Comparison of ENCODE assay signal across 1 cellular context in genomic region chr3:123447416-123447748, GRCh38.
TF ChIP-seq lines count a peak whose summit lies in the region.

No MANE protein-coding gene starts in this region.

TF ChIP-seq in GM23338, 12 proteins besides CTCF, POLR2A, EP300 and RAD21 (continued from another document):
- TF ChIP-seq, protein P1, sequence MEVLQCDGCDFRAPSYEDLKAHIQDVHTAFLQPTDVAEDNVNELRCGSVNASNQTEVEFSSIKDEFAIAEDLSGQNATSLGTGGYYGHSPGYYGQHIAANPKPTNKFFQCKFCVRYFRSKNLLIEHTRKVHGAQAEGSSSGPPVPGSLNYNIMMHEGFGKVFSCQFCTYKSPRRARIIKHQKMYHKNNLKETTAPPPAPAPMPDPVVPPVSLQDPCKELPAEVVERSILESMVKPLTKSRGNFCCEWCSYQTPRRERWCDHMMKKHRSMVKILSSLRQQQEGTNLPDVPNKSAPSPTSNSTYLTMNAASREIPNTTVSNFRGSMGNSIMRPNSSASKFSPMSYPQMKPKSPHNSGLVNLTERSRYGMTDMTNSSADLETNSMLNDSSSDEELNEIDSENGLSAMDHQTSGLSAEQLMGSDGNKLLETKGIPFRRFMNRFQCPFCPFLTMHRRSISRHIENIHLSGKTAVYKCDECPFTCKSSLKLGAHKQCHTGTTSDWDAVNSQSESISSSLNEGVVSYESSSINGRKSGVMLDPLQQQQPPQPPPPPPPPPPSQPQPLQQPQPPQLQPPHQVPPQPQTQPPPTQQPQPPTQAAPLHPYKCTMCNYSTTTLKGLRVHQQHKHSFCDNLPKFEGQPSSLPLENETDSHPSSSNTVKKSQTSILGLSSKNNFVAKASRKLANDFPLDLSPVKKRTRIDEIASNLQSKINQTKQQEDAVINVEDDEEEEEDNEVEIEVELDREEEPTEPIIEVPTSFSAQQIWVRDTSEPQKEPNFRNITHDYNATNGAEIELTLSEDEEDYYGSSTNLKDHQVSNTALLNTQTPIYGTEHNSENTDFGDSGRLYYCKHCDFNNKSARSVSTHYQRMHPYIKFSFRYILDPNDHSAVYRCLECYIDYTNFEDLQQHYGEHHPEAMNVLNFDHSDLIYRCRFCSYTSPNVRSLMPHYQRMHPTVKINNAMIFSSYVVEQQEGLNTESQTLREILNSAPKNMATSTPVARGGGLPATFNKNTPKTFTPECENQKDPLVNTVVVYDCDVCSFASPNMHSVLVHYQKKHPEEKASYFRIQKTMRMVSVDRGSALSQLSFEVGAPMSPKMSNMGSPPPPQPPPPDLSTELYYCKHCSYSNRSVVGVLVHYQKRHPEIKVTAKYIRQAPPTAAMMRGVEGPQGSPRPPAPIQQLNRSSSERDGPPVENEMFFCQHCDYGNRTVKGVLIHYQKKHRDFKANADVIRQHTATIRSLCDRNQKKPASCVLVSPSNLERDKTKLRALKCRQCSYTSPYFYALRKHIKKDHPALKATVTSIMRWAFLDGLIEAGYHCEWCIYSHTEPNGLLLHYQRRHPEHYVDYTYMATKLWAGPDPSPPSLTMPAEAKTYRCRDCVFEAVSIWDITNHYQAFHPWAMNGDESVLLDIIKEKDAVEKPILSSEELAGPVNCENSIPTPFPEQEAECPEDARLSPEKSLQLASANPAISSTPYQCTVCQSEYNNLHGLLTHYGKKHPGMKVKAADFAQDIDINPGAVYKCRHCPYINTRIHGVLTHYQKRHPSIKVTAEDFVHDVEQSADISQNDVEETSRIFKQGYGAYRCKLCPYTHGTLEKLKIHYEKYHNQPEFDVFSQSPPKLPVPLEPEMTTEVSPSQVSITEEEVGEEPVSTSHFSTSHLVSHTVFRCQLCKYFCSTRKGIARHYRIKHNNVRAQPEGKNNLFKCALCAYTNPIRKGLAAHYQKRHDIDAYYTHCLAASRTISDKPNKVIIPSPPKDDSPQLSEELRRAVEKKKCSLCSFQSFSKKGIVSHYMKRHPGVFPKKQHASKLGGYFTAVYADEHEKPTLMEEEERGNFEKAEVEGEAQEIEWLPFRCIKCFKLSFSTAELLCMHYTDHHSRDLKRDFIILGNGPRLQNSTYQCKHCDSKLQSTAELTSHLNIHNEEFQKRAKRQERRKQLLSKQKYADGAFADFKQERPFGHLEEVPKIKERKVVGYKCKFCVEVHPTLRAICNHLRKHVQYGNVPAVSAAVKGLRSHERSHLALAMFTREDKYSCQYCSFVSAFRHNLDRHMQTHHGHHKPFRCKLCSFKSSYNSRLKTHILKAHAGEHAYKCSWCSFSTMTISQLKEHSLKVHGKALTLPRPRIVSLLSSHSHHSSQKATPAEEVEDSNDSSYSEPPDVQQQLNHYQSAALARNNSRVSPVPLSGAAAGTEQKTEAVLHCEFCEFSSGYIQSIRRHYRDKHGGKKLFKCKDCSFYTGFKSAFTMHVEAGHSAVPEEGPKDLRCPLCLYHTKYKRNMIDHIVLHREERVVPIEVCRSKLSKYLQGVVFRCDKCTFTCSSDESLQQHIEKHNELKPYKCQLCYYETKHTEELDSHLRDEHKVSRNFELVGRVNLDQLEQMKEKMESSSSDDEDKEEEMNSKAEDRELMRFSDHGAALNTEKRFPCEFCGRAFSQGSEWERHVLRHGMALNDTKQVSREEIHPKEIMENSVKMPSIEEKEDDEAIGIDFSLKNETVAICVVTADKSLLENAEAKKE (CRISPR knock-in tag; IDR thresholded peaks at IDR 0.05) = no peak
- TF ChIP-seq POLR2AphosphoS5 (IDR thresholded peaks at IDR 0.05; ENCODE audit: low read depth) (no peak), STAT1 (IDR thresholded peaks at IDR 0.05; ENCODE audit: unreplicated experiment) (no peak), EZH2 (IDR thresholded peaks at IDR 0.05; ENCODE audit: low read depth, unreplicated experiment) (no peak), ZNF114 (CRISPR knock-in tag; IDR thresholded peaks at IDR 0.05) (no peak), EZH2phosphoT487 (IDR thresholded peaks at IDR 0.05; ENCODE audit: unreplicated experiment) (no peak), REST (IDR thresholded peaks at IDR 0.05; ENCODE audit: unreplicated experiment) (no peak)
